Comparison of ENCODE assay signal across 19 cellular contexts in genomic region chr9:75593920-75594319, GRCh38.
DNase-seq lines count a peak whose midpoint lies in the region; ATAC-seq and TF ChIP-seq lines count a peak whose summit lies in the region.
"Had no signal": no experiment of that assay in that cellular context is flagged by ENCODE, and none has a peak within 500 bp of the region (broad histone marks: within the 10 kb centered on the region; RNA-seq: fewer than 3 reads in every experiment).

No MANE protein-coding gene starts in this region.

- H3K23ac ChIP-seq in H9 (ENCODE audit: insufficient read length, low read depth, low read length) = no peak overlapping the region

- H4K8ac ChIP-seq in H9 (replicated peaks; ENCODE audit: insufficient read length, low read depth, low read length) = no peak overlapping the region

- peaks cover 3 to 4% of the 10 kb centered on the region in 2 experiments for H3K4me1 Mint-ChIP-seq in H9
- H3K4me1 Mint-ChIP-seq in endodermal cell = peaks cover 2% of the 10 kb centered on the region
- no peaks in the 10 kb centered on the region for H3K4me1 Mint-ChIP-seq in stimulated activated effector memory CD8-positive, alpha-beta T cell treated with anti-CD3 and anti-CD28 coated beads, Interleukin-12 subunit alpha, Interleukin-12 subunit beta, amount 100 ng/mL, for 72 hours
- H3K4me1 Mint-ChIP-seq: CD14-positive monocyte; CD8-positive, alpha-beta memory T cell had no signal

- no peak overlapping the region for H2BK15ac ChIP-seq in H9 (ENCODE audit: low read depth, low read length)

- H3K4ac ChIP-seq in H9 (ENCODE audit: low read depth, low read length) = no peak overlapping the region

- H3K36me3 Mint-ChIP-seq in H9 (ENCODE audit: insufficient read depth in 1 of 3, low read depth in 3 of 3) = no peaks in the 10 kb centered on the region
- H3K36me3 Mint-ChIP-seq in endodermal cell (ENCODE audit: low read depth) = no peaks in the 10 kb centered on the region
- no peaks in the 10 kb centered on the region for H3K36me3 Mint-ChIP-seq in stimulated activated effector memory CD8-positive, alpha-beta T cell treated with anti-CD3 and anti-CD28 coated beads, Interleukin-12 subunit alpha, Interleukin-12 subunit beta, amount 100 ng/mL, for 72 hours
- H3K36me3 Mint-ChIP-seq: CD14-positive monocyte; CD8-positive, alpha-beta memory T cell had no signal

- ATAC-seq in HG02798 (IDR thresholded peaks at IDR 0.05; ENCODE audit: poor library complexity, unreplicated experiment) = no peak
- no peak for ATAC-seq in stimulated activated effector memory CD8-positive, alpha-beta T cell treated with anti-CD3 and anti-CD28 coated beads, Interleukin-12 subunit alpha, Interleukin-12 subunit beta, amount 100 ng/mL, for 72 hours
- ATAC-seq: A549 had no signal

- H3K27me3 Mint-ChIP-seq in H9 (ENCODE audit: low read depth) (no peaks in the 10 kb centered on the region; the same call in 1 of the 2 replicates), endodermal cell (ENCODE audit: insufficient read depth) (no peaks in the 10 kb centered on the region)

- no peaks in the 10 kb centered on the region for H3K79me1 ChIP-seq in H9 (ENCODE audit: insufficient read depth, low read depth, low read length, poor library complexity, severe bottlenecking)

- H3K9ac ChIP-seq in H9 (ENCODE audit: extremely low read depth, insufficient read length, low read length) (no peak overlapping the region), endodermal cell (ENCODE audit: extremely low read depth, low read length, poor library complexity, severe bottlenecking) (no peak overlapping the region)

- peaks cover 0 to 4% of the 10 kb centered on the region in 2 experiments; a peak in 1 of 5 replicates for H3K9me3 Mint-ChIP-seq in H9
- no peaks in the 10 kb centered on the region for H3K9me3 Mint-ChIP-seq in endodermal cell
- H3K9me3 Mint-ChIP-seq in stimulated activated effector memory CD8-positive, alpha-beta T cell treated with anti-CD3 and anti-CD28 coated beads, Interleukin-12 subunit alpha, Interleukin-12 subunit beta, amount 100 ng/mL, for 72 hours = peaks cover 4% of the 10 kb centered on the region

- BruUV-seq in OCI-LY7 (replicated peaks; lab: Mats Ljungman, UMichigan) = no TSS peak

- H2BK12ac ChIP-seq in H9 (ENCODE audit: insufficient read length, low read depth, low read length) = no peak overlapping the region

- H3K79me2 ChIP-seq in H9 (ENCODE audit: insufficient read depth, low read length) (no peaks in the 10 kb centered on the region), OCI-LY7 (ENCODE audit: insufficient read depth, low read depth, low read length) (no peaks in the 10 kb centered on the region)

- intact Hi-C loops in OCI-LY7 (cut with micrococcal nuclease; ENCODE audit: unreplicated experiment) = no loop called here

- no peak overlapping the region for H3K14ac ChIP-seq in H9 (ENCODE audit: insufficient read depth, low read length)

- CTCF ChIA-PET in OCI-LY7 (lab: Charles Lee; ENCODE audit: unreplicated experiment) (interaction anchor here (0.5 kb wide), 1 partner anchor 1390 kb away, joined by 3 read pairs; no protein-coding TSS in a partner anchor), RWPE1 (lab: Yijun Ruan, JAX) (no interaction called here)

- POLR2A ChIA-PET in OCI-LY7 (lab: Charles Lee) (no interaction called here), RWPE1 (lab: Yijun Ruan, JAX; ENCODE audit: low non-redundant PET) (no interaction called here)

- no peak overlapping the region for H3K18ac ChIP-seq in H9 (ENCODE audit: insufficient read length, low read depth, low read length)

- H4K5ac ChIP-seq in H9 (ENCODE audit: insufficient read length, low read depth, low read length) = no peak overlapping the region

- no peak overlapping the region for H3K27ac ChIP-seq in H9 (ENCODE audit: insufficient read length, low read depth, low read length)
- H3K27ac ChIP-seq in OCI-LY7 (ENCODE audit: low read depth, low read length, poor library complexity, severe bottlenecking) = no peak overlapping the region
- no peak overlapping the region for H3K27ac ChIP-seq in endodermal cell (ENCODE audit: low read depth, low read length)
- H3K27ac ChIP-seq in RWPE1 = no peak overlapping the region
- H3K27ac ChIP-seq: A549, HL-60 had no signal

- H3K27me3 ChIP-seq in H9 (ENCODE audit: insufficient read depth, low read length) (no peaks in the 10 kb centered on the region), endodermal cell (ENCODE audit: control insufficient read depth, insufficient read depth, low read length, poor library complexity, severe bottlenecking) (no peaks in the 10 kb centered on the region)
- H3K27me3 ChIP-seq: BE2C had no signal

- H3T11ph ChIP-seq in H9 (ENCODE audit: low read length) = no peak overlapping the region

- TF ChIP-seq CTCF in GM12864 (IDR thresholded peaks at IDR 0.05; ENCODE audit: low read depth, low read length, missing control alignments) = peak; percentile 13
- TF ChIP-seq CTCF in H9 (conservative IDR thresholded peaks at IDR 0.05) = peak; percentile 34
- TF ChIP-seq CTCF in OCI-LY7 (conservative IDR thresholded peaks at IDR 0.05; ENCODE audit: low read length) = 0 out of 2 replicates have a peak, but pooled peaks have one; percentile 32
- TF ChIP-seq CTCF in endodermal cell (conservative IDR thresholded peaks at IDR 0.05) = peak; percentile 52
- no peak for TF ChIP-seq CTCF in RWPE1 (conservative IDR thresholded peaks at IDR 0.05; ENCODE audit: low read depth)

- no peak overlapping the region for H3K56ac ChIP-seq in H9 (ENCODE audit: insufficient read length, low read depth, low read length)

- no peak overlapping the region for H2BK120ac ChIP-seq in H9 (ENCODE audit: low read depth, low read length, poor library complexity, severe bottlenecking)

- H3K4me2 ChIP-seq in H9 (ENCODE audit: insufficient read depth, insufficient read length, low read length) (no peak overlapping the region), OCI-LY7 (ENCODE audit: low read length) (no peak overlapping the region)
- H3K4me2 ChIP-seq: A549 had no signal

- H3K23me2 ChIP-seq in H9 (ENCODE audit: insufficient read length, low read depth, low read length, poor library complexity, severe bottlenecking) = no peaks in the 10 kb centered on the region

- H3K36me3 ChIP-seq in OCI-LY7 (ENCODE audit: insufficient read depth, low read length) (no peaks in the 10 kb centered on the region), endodermal cell (ENCODE audit: control insufficient read depth, insufficient read depth, low read length) (no peaks in the 10 kb centered on the region)
- H3K36me3 ChIP-seq: BE2C had no signal

- H3K4me1 ChIP-seq in H9 (ENCODE audit: insufficient read depth, low read length) (no peaks in the 10 kb centered on the region), OCI-LY7 (ENCODE audit: insufficient read depth, low read length, poor library complexity, severe bottlenecking) (no peaks in the 10 kb centered on the region), endodermal cell (ENCODE audit: control insufficient read depth, insufficient read depth, low read length) (no peaks in the 10 kb centered on the region)
- H3K4me1 ChIP-seq: A549, BE2C, Caco-2 had no signal

- DNase-seq in GM12864 (ENCODE audit: low read depth) (no peak), H9 (no peak), OCI-LY7 (ENCODE audit: low spot score) (no peak), endodermal cell (no peak), RWPE1 (ENCODE audit: low spot score) (no peak), NCI-H446 (lab: John Stamatoyannopoulos, UW) (no peak)
- DNase-seq in stimulated activated effector memory CD8-positive, alpha-beta T cell treated with anti-CD3 and anti-CD28 coated beads, Interleukin-12 subunit alpha, Interleukin-12 subunit beta, amount 100 ng/mL, for 72 hours (ENCODE audit: low spot score in 2 of 2) = no peak
- DNase-seq: BE2C; Caco-2; CD8-positive, alpha-beta memory T cell; DMS79 treated with DMSO at 0.1 percent for 48 hours; EL; H7; IMR-90; KBM-7 had no signal

- H2AFZ ChIP-seq in H9 (ENCODE audit: low read length) = no peak overlapping the region
- H2AFZ ChIP-seq in OCI-LY7 (ENCODE audit: low read length) = no peak overlapping the region

- H4K91ac ChIP-seq in H9 (ENCODE audit: insufficient read length, low read depth, low read length) = no peak overlapping the region

- no peak overlapping the region for H2AK5ac ChIP-seq in H9 (ENCODE audit: insufficient read length, low read length)

- H3K4me3 ChIP-seq in GM12864 (ENCODE audit: low read depth, low read length) (no peak overlapping the region), OCI-LY7 (ENCODE audit: low read depth, low read length, poor library complexity, severe bottlenecking) (no peak overlapping the region), endodermal cell (ENCODE audit: low read length) (no peak overlapping the region)
- H3K4me3 ChIP-seq: A549 had no signal

- H3K4me3 Mint-ChIP-seq in H9 = no peak overlapping the region
- no peak overlapping the region for H3K4me3 Mint-ChIP-seq in endodermal cell
- no peak overlapping the region for H3K4me3 Mint-ChIP-seq in stimulated activated effector memory CD8-positive, alpha-beta T cell treated with anti-CD3 and anti-CD28 coated beads, Interleukin-12 subunit alpha, Interleukin-12 subunit beta, amount 100 ng/mL, for 72 hours
- H3K4me3 Mint-ChIP-seq: CD14-positive monocyte; CD8-positive, alpha-beta memory T cell had no signal

- no peaks in the 10 kb centered on the region for H3K9me3 ChIP-seq in H9 (ENCODE audit: control insufficient read depth, low read depth, low read length)
- no peaks in the 10 kb centered on the region for H3K9me3 ChIP-seq in OCI-LY7 (ENCODE audit: low read length)
- H3K9me3 ChIP-seq in endodermal cell (ENCODE audit: control insufficient read depth, low read length) = no peaks in the 10 kb centered on the region
- H3K9me3 ChIP-seq: A549, BE2C, Caco-2 had no signal

- H4K20me1 ChIP-seq in H9 (ENCODE audit: control insufficient read depth, insufficient read depth, insufficient read length) (no peaks in the 10 kb centered on the region), OCI-LY7 (ENCODE audit: insufficient read depth, low read length) (no peaks in the 10 kb centered on the region)

- H2BK20ac ChIP-seq in H9 (ENCODE audit: low read depth, low read length, poor library complexity, severe bottlenecking) = no peak overlapping the region

- no peaks in the 10 kb centered on the region for H3K9me2 ChIP-seq in OCI-LY7 (ENCODE audit: insufficient read depth, low read length)

- H3K27ac Mint-ChIP-seq in H9 (no peak overlapping the region), endodermal cell (no peak overlapping the region)
- no peak overlapping the region for H3K27ac Mint-ChIP-seq in stimulated activated effector memory CD8-positive, alpha-beta T cell treated with anti-CD3 and anti-CD28 coated beads, Interleukin-12 subunit alpha, Interleukin-12 subunit beta, amount 100 ng/mL, for 72 hours
- H3K27ac Mint-ChIP-seq: CD8-positive, alpha-beta memory T cell had no signal

- no peak overlapping the region for H2BK5ac ChIP-seq in H9 (ENCODE audit: insufficient read length, low read length)
